Comparison of ENCODE assay signal across 7 cellular contexts in genomic region chr3:146503459-146504202, GRCh38. TPM values are rescaled to one million over a fixed set of nuclear protein-coding genes. Genes with fewer than 3 reads are reported as not detected.
DNase-seq lines count a peak whose midpoint lies in the region; ATAC-seq, FAIRE-seq and TF ChIP-seq lines count a peak whose summit lies in the region.

No MANE protein-coding gene starts in this region.

- H2BK15ac ChIP-seq in neuronal stem cell (ENCODE audit: low read length), result no peak overlapping the region

- no peak overlapping the region for H2AK5ac ChIP-seq in neuronal stem cell (ENCODE audit: low read depth, low read length)

- TF ChIP-seq EP300 in K562 (IDR thresholded peaks at IDR 0.05; ENCODE audit: low read length), result no peak

- TF ChIP-seq CTCF in K562 (IDR thresholded peaks at IDR 0.05 in 2 of 3, conservative IDR thresholded peaks at IDR 0.05 in 1 of 3; ENCODE audit: insufficient read depth in 2 of 3, low read depth in 1 of 3, low read length in 3 of 3) (no peak), vagina (IDR thresholded peaks at IDR 0.05) (no peak)

- in situ Hi-C loops in K562 (cut with MboI), result no loop called here

- ATAC-seq in GM18517 (IDR thresholded peaks at IDR 0.05; ENCODE audit: unreplicated experiment) (peak; percentile 95), K562 (peak; percentile 65)

- 63% methylated on average over 11 of the region's 12 CpGs for WGBS in K562 (ENCODE audit: insufficient coverage, low coverage, missing lambda C conversion rate)
- no CpG with 5 or more reads among the region's 12 CpGs for WGBS in neuronal stem cell (ENCODE audit: extremely low coverage in 2 of 2, insufficient read length in 2 of 2, insufficient replicate concordance in 1 of 2), 2 donors

- no peak overlapping the region for H3K23ac ChIP-seq in neuronal stem cell (ENCODE audit: low read depth, low read length, poor library complexity)

- TF ChIP-seq POLR2A in H54 (IDR thresholded peaks at IDR 0.05; ENCODE audit: low read depth, low read length) (no peak), K562 (conservative IDR thresholded peaks at IDR 0.05) (no peak), vagina (IDR thresholded peaks at IDR 0.05) (no peak)

- peak; percentile 28 for DNase-seq in H54 (ENCODE audit: insufficient read length, low spot score)
- peak; percentile 63 for DNase-seq in Karpas-422
- no peak for DNase-seq in K562 (ENCODE audit: extremely low read depth in 1 of 4, low spot score in 3 of 4)
- no peak for DNase-seq in neuronal stem cell (ENCODE audit: low spot score)
- DNase-seq in vagina (ENCODE audit: extremely low spot score in 2 of 2), result no peak
- no peak for DNase-seq in NCI-H1048 (lab: John Stamatoyannopoulos, UW)

- H2AFZ ChIP-seq in Karpas-422 (ENCODE audit: low read length) (peak overlapping the region; percentile 4; the same call in 1 of the 2 replicates), K562 (ENCODE audit: low read depth, low read length) (peak overlapping the region; percentile 49), neuronal stem cell (ENCODE audit: low read length) (peak overlapping the region; percentile 54)

- POLR2A ChIA-PET in K562 (lab: Yijun Ruan, JAX), result no interaction called here

- intact Hi-C loops in K562 (cut with micrococcal nuclease) (loop anchor here (1.0 kb wide), 1 partner anchor 74 kb away; no protein-coding TSS in a partner anchor), vagina (cut with DNase I) (no loop called here)

- H4K8ac ChIP-seq in neuronal stem cell (ENCODE audit: low read depth, low read length), result no peak overlapping the region

- FAIRE-seq in H54 (lab: Jason Lieb, UNC) (peak; percentile 99), K562 (lab: Jason Lieb, UNC) (peak; percentile 69)

- H3K4me2 ChIP-seq in Karpas-422 (ENCODE audit: low read depth, low read length, poor library complexity, severe bottlenecking) (peak overlapping the region; percentile 56), K562 (ENCODE audit: insufficient read depth, low read length) (no peak overlapping the region), neuronal stem cell (ENCODE audit: insufficient read depth, low read length, poor library complexity, severe bottlenecking) (no peak overlapping the region)

- H3K9ac ChIP-seq in Karpas-422 (ENCODE audit: low read length) (no peak overlapping the region), K562 (ENCODE audit: insufficient read depth in 1 of 2, low read depth in 2 of 2, low read length in 2 of 2) (no peak overlapping the region), neuronal stem cell (ENCODE audit: low read depth, low read length, poor library complexity) (no peak overlapping the region)

- BruUV-seq in K562 (replicated peaks; lab: Mats Ljungman, UMichigan), result no TSS peak

- H3K27me3 ChIP-seq in Karpas-422 (ENCODE audit: low read length), result no peaks in the 10 kb centered on the region
- H3K27me3 ChIP-seq in K562 (ENCODE audit: control insufficient read depth in 2 of 2, insufficient read depth in 2 of 2, low read length in 2 of 2), result no peaks in the 10 kb centered on the region
- no peaks in the 10 kb centered on the region for H3K27me3 ChIP-seq in neuronal stem cell (ENCODE audit: control insufficient read depth in 3 of 3, insufficient read depth in 3 of 3, low read depth in 1 of 3, low read length in 3 of 3)
- H3K27me3 ChIP-seq in vagina, result no peaks in the 10 kb centered on the region

- no peak overlapping the region for H3K4ac ChIP-seq in neuronal stem cell (ENCODE audit: low read length)

- H3K4me1 ChIP-seq in Karpas-422 (ENCODE audit: low read length), result peaks cover 25% of the 10 kb centered on the region
- peaks cover 5 to 30% of the 10 kb centered on the region in 2 experiments; a peak in 4 of 5 replicates for H3K4me1 ChIP-seq in K562 (replicated peaks in 1 of 2; ENCODE audit: control insufficient read depth in 2 of 2, insufficient read depth in 2 of 2, low read length in 2 of 2)
- H3K4me1 ChIP-seq in neuronal stem cell (ENCODE audit: control insufficient read depth in 2 of 2, insufficient read depth in 1 of 2, low read depth in 1 of 2, low read length in 2 of 2), result peaks cover 2 to 32% of the 10 kb centered on the region in 2 donors
- H3K4me1 ChIP-seq in vagina, result peaks cover 28% of the 10 kb centered on the region

- H3K36me3 ChIP-seq in Karpas-422 (ENCODE audit: insufficient read depth, low read length), result no peaks in the 10 kb centered on the region
- no peaks in the 10 kb centered on the region for H3K36me3 ChIP-seq in K562 (ENCODE audit: control insufficient read depth, insufficient read depth, low read length)
- no peaks in the 10 kb centered on the region for H3K36me3 ChIP-seq in neuronal stem cell (replicated peaks in 1 of 2; ENCODE audit: control insufficient read depth in 2 of 2, insufficient read depth in 2 of 2, low read length in 2 of 2)
- H3K36me3 ChIP-seq in vagina, result no peaks in the 10 kb centered on the region

- no peaks in the 10 kb centered on the region for H3K79me1 ChIP-seq in neuronal stem cell (ENCODE audit: low read depth, low read length)

- H2BK120ac ChIP-seq in neuronal stem cell (ENCODE audit: low read depth, low read length), result no peak overlapping the region

- H3K9me1 ChIP-seq in K562 (ENCODE audit: control insufficient read depth, insufficient read depth, low read length), result no peaks in the 10 kb centered on the region

- CTCF ChIA-PET in K562 (lab: Yijun Ruan, JAX; ENCODE audit: low intra/inter-chr PET ratio), result no interaction called here

- no peak overlapping the region for H4K91ac ChIP-seq in neuronal stem cell (ENCODE audit: low read depth, low read length, poor library complexity)

- H3K4me3 ChIP-seq in Karpas-422 (ENCODE audit: low read length), result no peak overlapping the region; the same call in 1 of the 2 replicates
- no peak overlapping the region for H3K4me3 ChIP-seq in K562
- no peak overlapping the region for H3K4me3 ChIP-seq in neuronal stem cell (ENCODE audit: low read length in 2 of 2)
- H3K4me3 ChIP-seq in vagina, result no peak overlapping the region

- H3K18ac ChIP-seq in neuronal stem cell (ENCODE audit: low read length), result no peak overlapping the region

- H3K79me2 ChIP-seq in Karpas-422 (ENCODE audit: low read length) (no peaks in the 10 kb centered on the region), K562 (ENCODE audit: control insufficient read depth, insufficient read depth, low read length) (no peaks in the 10 kb centered on the region)

- no peaks in the 10 kb centered on the region for H3K9me3 ChIP-seq in Karpas-422 (ENCODE audit: low read length)
- H3K9me3 ChIP-seq in K562 (replicated peaks; ENCODE audit: control insufficient read depth, insufficient read depth, low read depth, low read length), result no peaks in the 10 kb centered on the region; the same call in 1 of the 2 replicates
- peaks cover 0 to 8% of the 10 kb centered on the region in 2 donors for H3K9me3 ChIP-seq in neuronal stem cell (replicated peaks in 1 of 2; ENCODE audit: control insufficient read depth in 2 of 2, insufficient read depth in 1 of 2, low read depth in 1 of 2, low read length in 2 of 2)
- H3K9me3 ChIP-seq in vagina, result no peaks in the 10 kb centered on the region

- no peak overlapping the region for H2BK12ac ChIP-seq in neuronal stem cell (ENCODE audit: low read length)

- peak overlapping the region; percentile 57; the same call in 1 of the 2 replicates for H3K27ac ChIP-seq in Karpas-422 (ENCODE audit: low read length)
- H3K27ac ChIP-seq in K562 (ENCODE audit: extremely low read depth, low read depth, low read length), result no peak overlapping the region; the same call in 2 of the 3 replicates
- no peak overlapping the region for H3K27ac ChIP-seq in neuronal stem cell (replicated peaks; ENCODE audit: low read length)
- no peak overlapping the region for H3K27ac ChIP-seq in vagina

- 0 out of 4 replicates have a peak, but pooled peaks of 1 of the 2 experiments have one; percentile 5 for TF ChIP-seq RAD21 in K562 (CRISPR knock-in tag; conservative IDR thresholded peaks at IDR 0.05 in 1 of 2, IDR thresholded peaks at IDR 0.05 in 1 of 2)

- no peak overlapping the region for H2BK5ac ChIP-seq in neuronal stem cell (ENCODE audit: low read length)

- no peak overlapping the region for H3K14ac ChIP-seq in neuronal stem cell (ENCODE audit: low read length)

- H4K20me1 ChIP-seq in Karpas-422 (ENCODE audit: insufficient read depth, low read depth, low read length), result no peaks in the 10 kb centered on the region
- no peaks in the 10 kb centered on the region for H4K20me1 ChIP-seq in K562 (replicated peaks; ENCODE audit: control insufficient read depth, insufficient read depth, low read length)

- H3K9me2 ChIP-seq in Karpas-422 (replicated peaks; ENCODE audit: insufficient read depth, low read length), result no peaks in the 10 kb centered on the region

RNA-seq across cellular contexts. Expression of gene PLSCR2, which starts 34.3 kb away (rescaled TPM):
- 1.0 TPM in 1 of 2 replicates, not detected in the other for total RNA-seq in Karpas-422 (2014; rRNA removed; shearing (Covaris generic); ENCODE audit: low replicate concordance)
- not detected in 2 replicates for total RNA-seq in K562 (2011; cell fraction: chromatin; rRNA removed; ENCODE audit: low replicate concordance)
- 1.2 TPM in 1 of 2 replicates, not detected in the other for total RNA-seq in K562 (2011; cell fraction: nucleolus; rRNA removed)
- not detected in 2 replicates for total RNA-seq in K562 (2011; cell fraction: nucleoplasm; rRNA removed)
- total RNA-seq in K562 (2014; rRNA removed) (not detected in 2 replicates), K562 (2014; rRNA removed; fragmentation: Illumina TruSeq; extraction: Trizol) (0.25 and 0.26 TPM in 2 replicates), K562 (2015; rRNA removed; fragmentation: Illumina TruSeq; extraction: Trizol) (0.25 and 0.30 TPM in 2 replicates), K562 (2021) (0.18 and 0.40 TPM in 2 replicates), vagina (not detected)
- polyA plus RNA-seq in K562 (2011; rRNA removed) (not detected in 2 replicates), K562 (2014; fragmentation: Illumina TruSeq; extraction: Trizol) (not detected in 2 replicates), K562 (2014; fragmentation: Nextera tagmentation; extraction: Ambion mirVana) (under 1 TPM; 0.07 to 0.49 TPM), K562 (2014; rRNA removed) (not detected in 2 replicates)
- polyA plus RNA-seq in K562 (2011; cell fraction: cytosol; rRNA removed), result 0.06 TPM in 1 of 2 replicates, not detected in the other
- polyA plus RNA-seq in K562 (2011; cell fraction: nucleus; rRNA removed), result 0.31 TPM in 1 of 2 replicates, not detected in the other
- 0.22 TPM in 1 of 2 replicates, not detected in the other for polyA plus RNA-seq in K562 (2012)
- polyA minus RNA-seq in K562 (2011; rRNA and poly(A)+ RNA removed), result not detected in 2 replicates
- not detected in 2 replicates for polyA minus RNA-seq in K562 (2011; cell fraction: cytosol; rRNA and poly(A)+ RNA removed)
- not detected in 2 replicates for polyA minus RNA-seq in K562 (2011; cell fraction: nucleus; rRNA and poly(A)+ RNA removed)
- polyA plus RNA-seq in neuronal stem cell (2013, experiment 1 of 2), result not detected
- not detected for polyA plus RNA-seq in neuronal stem cell (2013, experiment 2 of 2)

RNA-seq across cellular contexts. Expression of gene PLSCR1, which starts 40.8 kb away (rescaled TPM):
- 16.0 and 26.2 TPM in 2 replicates for total RNA-seq in Karpas-422 (2014; rRNA removed; shearing (Covaris generic); ENCODE audit: low replicate concordance)
- 27.2 and 83.9 TPM in 2 replicates for total RNA-seq in K562 (2011; cell fraction: chromatin; rRNA removed; ENCODE audit: low replicate concordance)
- 20.2 and 23.2 TPM in 2 replicates for total RNA-seq in K562 (2011; cell fraction: nucleolus; rRNA removed)
- total RNA-seq in K562 (2011; cell fraction: nucleoplasm; rRNA removed), result 47.4 and 70.8 TPM in 2 replicates
- total RNA-seq in K562 (2014; rRNA removed), result 51.1 and 53.9 TPM in 2 replicates
- 69.1 and 71.1 TPM in 2 replicates for total RNA-seq in K562 (2014; rRNA removed; fragmentation: Illumina TruSeq; extraction: Trizol)
- total RNA-seq in K562 (2015; rRNA removed; fragmentation: Illumina TruSeq; extraction: Trizol), result 66.6 and 75.4 TPM in 2 replicates
- total RNA-seq in K562 (2021), result 63.8 and 66.2 TPM in 2 replicates
- polyA plus RNA-seq in K562 (2011; rRNA removed), result 33.5 and 40.6 TPM in 2 replicates
- 33.1 and 40.0 TPM in 2 replicates for polyA plus RNA-seq in K562 (2011; cell fraction: cytosol; rRNA removed)
- 34.5 and 40.6 TPM in 2 replicates for polyA plus RNA-seq in K562 (2011; cell fraction: nucleus; rRNA removed)
- polyA plus RNA-seq in K562 (2012), result 49.9 and 96.5 TPM in 2 replicates
- 60.9 and 75.5 TPM in 2 replicates for polyA plus RNA-seq in K562 (2014; fragmentation: Illumina TruSeq; extraction: Trizol)
- polyA plus RNA-seq in K562 (2014; fragmentation: Nextera tagmentation; extraction: Ambion mirVana), result 100 to 1,000 TPM; 115 to 122 TPM
- polyA plus RNA-seq in K562 (2014; rRNA removed), result 65.0 and 68.3 TPM in 2 replicates
- 38.6 and 47.3 TPM in 2 replicates for polyA minus RNA-seq in K562 (2011; rRNA and poly(A)+ RNA removed)
- 15.8 and 24.2 TPM in 2 replicates for polyA minus RNA-seq in K562 (2011; cell fraction: cytosol; rRNA and poly(A)+ RNA removed)
- 58.2 and 86.4 TPM in 2 replicates for polyA minus RNA-seq in K562 (2011; cell fraction: nucleus; rRNA and poly(A)+ RNA removed)
- 10.7 TPM for polyA plus RNA-seq in neuronal stem cell (2013, experiment 1 of 2)
- 11.0 TPM for polyA plus RNA-seq in neuronal stem cell (2013, experiment 2 of 2)
- total RNA-seq in vagina, result 78.1 TPM

Comparison
In these comparisons a context has a peak if more than half of its experiments do, and no peak if none do; other contexts are left out.
1. DNase-seq: peak in H54 (single experiment) and Karpas-422 (single experiment); none in K562 (0 of 4), neuronal stem cell (single experiment), vagina (0 of 2) and NCI-H1048 (single experiment).
2. H2AFZ ChIP-seq: peak in every context shown above with its lines; median percentile 54 in neuronal stem cell; 49 in K562; 4 in Karpas-422.